ENCODE assay signal across 9 cellular contexts in genomic region chr3:36763850-36764703, GRCh38. TPM values are rescaled to one million over a fixed set of nuclear protein-coding genes. Genes with fewer than 3 reads are reported as not detected.
A peak's percentile ranks its signal among the peaks of the same experiment; 100 is the strongest.
DNase-seq lines count a peak whose midpoint lies in the region; ATAC-seq and TF ChIP-seq lines count a peak whose summit lies in the region.
"Had no signal": no experiment of that assay in that cellular context is flagged by ENCODE, and none has a peak within 500 bp of the region (broad histone marks: within the 10 kb centered on the region; RNA-seq: fewer than 3 reads in every experiment).

Gene DCLK3 (minus strand): TSS chr3:36764553. CDS start chr3:36764263, 290 bp downstream.

- no peaks in the 10 kb centered on the region for H3K9me3 Mint-ChIP-seq in activated naive CD4-positive, alpha-beta T cell treated with anti-CD3 and anti-CD28 coated beads for 36 hours
- H3K9me3 Mint-ChIP-seq in brain (peaks cover 0 to 10% (median 6%) of the 10 kb centered on the region in 5 experiments), memory B cell (no peaks in the 10 kb centered on the region)

- H3K27me3 Mint-ChIP-seq in activated naive CD4-positive, alpha-beta T cell treated with anti-CD3 and anti-CD28 coated beads for 36 hours (ENCODE audit: low read depth) = peaks cover 62% of the 10 kb centered on the region
- H3K27me3 Mint-ChIP-seq in brain = peaks cover 66% of the 10 kb centered on the region
- H3K27me3 Mint-ChIP-seq in memory B cell = peaks cover 48% of the 10 kb centered on the region

- intact Hi-C loops in activated naive CD4-positive, alpha-beta T cell treated with anti-CD3 and anti-CD28 coated beads for 36 hours (cut with micrococcal nuclease) = no loop called here
- intact Hi-C loops in upper lobe of right lung (cut with DNase I) = no loop called here

- DNase-seq in activated naive CD4-positive, alpha-beta T cell treated with anti-CD3 and anti-CD28 coated beads for 36 hours = peak; percentile 32
- DNase-seq in activated naive CD4-positive, alpha-beta T cell (lab: John Stamatoyannopoulos, UW) = no peak
- DNase-seq in memory B cell (ENCODE audit: low spot score in 2 of 2) (no peak), upper lobe of right lung (no peak), cerebellum (ENCODE audit: low spot score) (no peak)
- DNase-seq: right lobe of liver had no signal

- no peak within 1 kb of the TSS for H3K27ac ChIP-seq in upper lobe of right lung
- H3K27ac ChIP-seq: right lobe of liver had no signal

- H3K36me3 Mint-ChIP-seq in activated naive CD4-positive, alpha-beta T cell treated with anti-CD3 and anti-CD28 coated beads for 36 hours (ENCODE audit: low read depth) = no peaks in the 10 kb centered on the region
- H3K36me3 Mint-ChIP-seq in brain (no peaks in the 10 kb centered on the region), memory B cell (no peaks in the 10 kb centered on the region)

- no peaks in the 10 kb centered on the region for H3K4me1 ChIP-seq in upper lobe of right lung
- H3K4me1 ChIP-seq: right lobe of liver had no signal

- H3K9me3 ChIP-seq in upper lobe of right lung = no peaks in the 10 kb centered on the region
- H3K9me3 ChIP-seq: right lobe of liver had no signal

- CTCF ChIA-PET in activated naive CD4-positive, alpha-beta T cell treated with anti-CD3 and anti-CD28 coated beads for 36 hours (lab: Charles Lee) = interaction anchor here (0.9 to 1.4 kb wide), 4 partner anchors 20 to 157 kb away, joined by 3 to 5 read pairs (median 4); no protein-coding TSS in a partner anchor

- no peak within 1 kb of the TSS for H3K27ac Mint-ChIP-seq in activated naive CD4-positive, alpha-beta T cell treated with anti-CD3 and anti-CD28 coated beads for 36 hours
- peak within 1 kb of the TSS in 2 of 5 experiments; percentile 52 to 59 for H3K27ac Mint-ChIP-seq in brain
- no peak within 1 kb of the TSS for H3K27ac Mint-ChIP-seq in memory B cell

- peaks cover 53% of the 10 kb centered on the region for H3K27me3 ChIP-seq in upper lobe of right lung

- TF ChIP-seq CTCF in brain (conservative IDR thresholded peaks at IDR 0.05) (peak in 1 of 2 experiments; percentile 3), upper lobe of right lung (IDR thresholded peaks at IDR 0.05) (no peak)

- H3K36me3 ChIP-seq in upper lobe of right lung = no peaks in the 10 kb centered on the region
- H3K36me3 ChIP-seq: right lobe of liver had no signal

- ATAC-seq in memory B cell (ENCODE audit: low read depth) = no peak
- ATAC-seq in upper lobe of right lung = peak; percentile 66
- ATAC-seq in HG03342 (IDR thresholded peaks at IDR 0.05; ENCODE audit: unreplicated experiment) = no peak
- ATAC-seq in GM21717 (IDR thresholded peaks at IDR 0.05; ENCODE audit: unreplicated experiment) = no peak

- peaks cover 7% of the 10 kb centered on the region for H3K4me1 Mint-ChIP-seq in activated naive CD4-positive, alpha-beta T cell treated with anti-CD3 and anti-CD28 coated beads for 36 hours (ENCODE audit: low read depth)
- H3K4me1 Mint-ChIP-seq in brain (peaks cover 15% of the 10 kb centered on the region), memory B cell (peaks cover 3% of the 10 kb centered on the region)

- peak within 1 kb of the TSS; percentile 31 for H3K4me3 ChIP-seq in upper lobe of right lung

- peak within 1 kb of the TSS; percentile 59 for H3K4me3 Mint-ChIP-seq in activated naive CD4-positive, alpha-beta T cell treated with anti-CD3 and anti-CD28 coated beads for 36 hours
- H3K4me3 Mint-ChIP-seq in brain (peak within 1 kb of the TSS; percentile 80 to 87 (median 83)), memory B cell (peak within 1 kb of the TSS; percentile 60)

RNA-seq across cellular contexts. Expression of gene DCLK3, which starts in this region (rescaled TPM):
- not detected for total RNA-seq in activated naive CD4-positive, alpha-beta T cell treated with anti-CD3 and anti-CD28 coated beads for 36 hours
- polyA plus RNA-seq in brain (ENCODE audit: insufficient read depth, low read depth, low replicate concordance) = 0.88 TPM
- total RNA-seq in upper lobe of right lung (not detected), cerebellum (3.6 TPM)

Comparison
In these comparisons a context has a peak if more than half of its experiments do, and no peak if none do; other contexts are left out.
1. Peak in DNase-seq in activated naive CD4-positive, alpha-beta T cell treated with anti-CD3 and anti-CD28 coated beads for 36 hours; RNA of the gene not detected or under 1 TPM.
2. Peak in ATAC-seq and H3K4me3 ChIP-seq in upper lobe of right lung; RNA of the gene not detected or under 1 TPM.